10 cellular contexts compared by ENCODE assay signal in genomic region chr2:66443977-66444855, GRCh38. TPM values are rescaled to one million over a fixed set of nuclear protein-coding genes. Genes with fewer than 3 reads are reported as not detected.
DNase-seq lines count a peak whose midpoint lies in the region; FAIRE-seq and TF ChIP-seq lines count a peak whose summit lies in the region.
"Had no signal": no experiment of that assay in that cellular context is flagged by ENCODE, and none has a peak within 500 bp of the region (broad histone marks: within the 10 kb centered on the region; RNA-seq: fewer than 3 reads in every experiment).

No MANE protein-coding gene starts in this region.

- H3K4ac ChIP-seq in H1 (replicated peaks; ENCODE audit: insufficient read length, low read depth, low read length) = no peak overlapping the region

- H3K9me3 ChIP-seq in HUES6 (ENCODE audit: control insufficient read depth, insufficient read depth, low read depth, low read length) (no peaks in the 10 kb centered on the region), H1 (ENCODE audit: insufficient read depth in 2 of 2, low read depth in 1 of 2, low read length in 1 of 2) (no peaks in the 10 kb centered on the region), testis (no peaks in the 10 kb centered on the region)

- peaks cover 94% of the 10 kb centered on the region for H3K27me3 ChIP-seq in HUES6 (ENCODE audit: control insufficient read depth, insufficient read depth, low read length)
- peaks cover 55 to 87% (median 72%) of the 10 kb centered on the region in 4 experiments for H3K27me3 ChIP-seq in H1 (replicated peaks in 1 of 4; ENCODE audit: control insufficient read depth in 3 of 4, extremely low read depth in 1 of 4, insufficient read depth in 3 of 4, low read length in 3 of 4)
- no peaks in the 10 kb centered on the region for H3K27me3 ChIP-seq in testis

- no peaks in the 10 kb centered on the region for H3K36me3 ChIP-seq in HUES6 (ENCODE audit: control insufficient read depth, insufficient read depth, low read length)
- no peaks in the 10 kb centered on the region for H3K36me3 ChIP-seq in H1 (ENCODE audit: control insufficient read depth in 2 of 4, insufficient read depth in 4 of 4, low read length in 3 of 4)
- H3K36me3 ChIP-seq in testis (ENCODE audit: low read depth, missing control alignments) = no peaks in the 10 kb centered on the region

- H2BK5ac ChIP-seq in H1 (ENCODE audit: low read depth, low read length) = no peak overlapping the region

- no peak overlapping the region for H2BK15ac ChIP-seq in H1 (ENCODE audit: low read length)

- H2AFZ ChIP-seq in H1 (ENCODE audit: low read length) = no peak overlapping the region

- no peak for FAIRE-seq in H1 (lab: Jason Lieb, UNC)
- FAIRE-seq: keratinocyte had no signal

- DNase-seq in H1 (ENCODE audit: low read depth in 1 of 2, low spot score in 2 of 2) = peak in 1 of 2 experiments; percentile 50
- peak; percentile 46 for DNase-seq in medulla oblongata (ENCODE audit: extremely low spot score)
- peak; percentile 29 for DNase-seq in testis
- no peak for DNase-seq in NCI-H146 (lab: John Stamatoyannopoulos, UW)
- DNase-seq in GF-D8 (lab: John Stamatoyannopoulos, UW) = no peak
- DNase-seq in NCI-H1694 treated with DMSO at 0.1 percent for 48 hours (lab: John Stamatoyannopoulos, UW) = no peak
- no peak for DNase-seq in stimulated activated CD4-positive, alpha-beta T cell treated with anti-CD3 and anti-CD28 coated beads, Interleukin-12 subunit alpha, Interleukin-12 subunit beta, amount 100 ng/mL, for 4 hours
- DNase-seq: DMS79 treated with DMSO at 0.1 percent for 48 hours had no signal

- H4K5ac ChIP-seq in H1 (ENCODE audit: insufficient read length, low read depth, low read length) = no peak overlapping the region

- TF ChIP-seq RAD21 in H1 (IDR thresholded peaks at IDR 0.05 in 1 of 2, conservative IDR thresholded peaks at IDR 0.05 in 1 of 2; ENCODE audit: low read depth in 2 of 2, low read length in 2 of 2) = no peak

- no peak overlapping the region for H3K56ac ChIP-seq in H1 (replicated peaks; ENCODE audit: insufficient read length, low read depth, low read length)

- H3K9ac ChIP-seq in HUES6 (ENCODE audit: low read length) (no peak overlapping the region), H1 (replicated peaks in 1 of 4; ENCODE audit: extremely low read depth in 1 of 4, low read depth in 3 of 4, low read length in 3 of 4) (no peak overlapping the region)

- 4% methylated on average over 32 of the region's 32 CpGs; no CpG with 5 or more reads in 1 of the 2 experiments for WGBS in H1 (ENCODE audit: extremely low coverage in 1 of 2, insufficient coverage in 1 of 2, insufficient read length in 1 of 2, insufficient replicate concordance in 2 of 2, low coverage in 1 of 2, low lambda C conversion rate in 2 of 2, missing lambda C conversion rate in 1 of 2), 2 experiments
- WGBS in testis, 2 donors = 35 to 48% methylated on average over 30 to 32 of the region's 32 CpGs

- H2BK120ac ChIP-seq in H1 (replicated peaks; ENCODE audit: low read depth, low read length) = no peak overlapping the region

- intact Hi-C loops in testis (cut with DNase I; ENCODE audit: low total_unique reads) = no loop called here

- H3K14ac ChIP-seq in H1 (ENCODE audit: insufficient read length) = no peak overlapping the region

- H3K4me3 ChIP-seq in HUES6 (ENCODE audit: low read depth, low read length) (peak overlapping the region; percentile 19; the same call in 1 of the 2 replicates), H1 (ENCODE audit: extremely low read depth in 1 of 4, insufficient read depth in 2 of 4, low read depth in 3 of 4, low read length in 4 of 4) (peak overlapping the region in 2 of 4 experiments; percentile 3 to 63; a peak in 2 of 8 replicates), testis (peak overlapping the region in 1 of 2 donors; percentile 59)

- no peak for TF ChIP-seq CTCF in H1 (IDR thresholded peaks at IDR 0.05; ENCODE audit: control extremely low read depth in 1 of 3, insufficient read depth in 1 of 3, low read depth in 1 of 3, low read length in 3 of 3)
- no peak for TF ChIP-seq CTCF in testis (IDR thresholded peaks at IDR 0.05)

- 0 out of 2 replicates have a peak overlapping the region, but pooled peaks have one; percentile 38 for H2BK20ac ChIP-seq in H1 (ENCODE audit: low read length)

- H4K8ac ChIP-seq in H1 (ENCODE audit: extremely low read depth, insufficient read depth, low read length) = peak overlapping the region; percentile 86; the same call in 1 of the 2 replicates

- H3K27ac ChIP-seq in HUES6 (ENCODE audit: low read depth, low read length) (no peak overlapping the region), H1 (ENCODE audit: low read depth, low read length) (no peak overlapping the region), testis (peak overlapping the region; percentile 27 to 89)

- H2BK12ac ChIP-seq in H1 (ENCODE audit: low read depth, low read length) = no peak overlapping the region

- no peak for TF ChIP-seq EP300 in H1 (IDR thresholded peaks at IDR 0.05; ENCODE audit: borderline replicate concordance in 1 of 2, low read depth in 2 of 2, low read length in 2 of 2)

- no peaks in the 10 kb centered on the region for H3K79me1 ChIP-seq in H1 (ENCODE audit: low read depth, low read length)

- no peak overlapping the region for H4K91ac ChIP-seq in H1 (replicated peaks; ENCODE audit: insufficient read length, low read length)

- peaks cover 59% of the 10 kb centered on the region for H3K4me1 ChIP-seq in HUES6 (ENCODE audit: control insufficient read depth, insufficient read depth, low read length)
- H3K4me1 ChIP-seq in H1 (replicated peaks in 1 of 4; ENCODE audit: control insufficient read depth in 3 of 4, insufficient read depth in 4 of 4, low read length in 3 of 4) = peaks cover 16 to 46% (median 22%) of the 10 kb centered on the region in 4 experiments
- H3K4me1 ChIP-seq in testis = peaks cover 3% of the 10 kb centered on the region

- peak overlapping the region; percentile 36 to 89 for H3K4me2 ChIP-seq in H1 (ENCODE audit: insufficient read depth in 1 of 2, low read depth in 2 of 2, low read length in 2 of 2)

- H4K20me1 ChIP-seq in H1 (replicated peaks in 1 of 2; ENCODE audit: control insufficient read depth in 1 of 2, insufficient read depth in 2 of 2, low read length in 2 of 2) = peaks cover 8% of the 10 kb centered on the region in 2 experiments

- no peak overlapping the region for H3K18ac ChIP-seq in H1 (ENCODE audit: extremely low read depth, low read length)

- peaks cover 11% of the 10 kb centered on the region; the same call in 1 of the 2 replicates for H3K23me2 ChIP-seq in H1 (ENCODE audit: low read depth, low read length)

- POLR2A ChIA-PET in H1 (lab: Charles Lee; ENCODE audit: partially characterized antibody) = interaction anchor here (1.3 to 1.8 kb wide), 4 partner anchors 10 to 132 kb away, joined by 5 to 9 read pairs (median 6); partner anchors contain the start of gene MEIS1

- H2AK5ac ChIP-seq in H1 (ENCODE audit: low read depth, low read length) = no peak overlapping the region

- H3K23ac ChIP-seq in H1 (ENCODE audit: insufficient read length) = no peak overlapping the region

- H3K79me2 ChIP-seq in H1 (ENCODE audit: control insufficient read depth in 1 of 2, insufficient read depth in 2 of 2, low read length in 2 of 2) = no peaks in the 10 kb centered on the region

- TF ChIP-seq POLR2A in H1 (IDR thresholded peaks at IDR 0.05; ENCODE audit: control extremely low read depth in 1 of 2, low read depth in 2 of 2, low read length in 2 of 2) (no peak), testis (IDR thresholded peaks at IDR 0.05) (no peak)

- CTCF ChIA-PET in H1 (lab: Charles Lee; ENCODE audit: partially characterized antibody) = interaction anchor here (0.6 to 5.5 kb wide), 18 partner anchors 8 to 793 kb away, joined by 3 to 48 read pairs (median 5); partner anchors contain the start of gene MEIS1

TF ChIP-seq in H1, 55 proteins besides CTCF, POLR2A, EP300 and RAD21:
- no peak for TF ChIP-seq TAF1 (IDR thresholded peaks at IDR 0.05; ENCODE audit: low read depth, low read length)
- no peak for TF ChIP-seq CTBP2 (IDR thresholded peaks at IDR 0.05; ENCODE audit: borderline replicate concordance, insufficient read depth, insufficient read length, low read length)
- peak; percentile 98 for TF ChIP-seq EZH2 (IDR thresholded peaks at IDR 0.05; ENCODE audit: low read depth, low read length, severe bottlenecking)
- peak; percentile 76 for TF ChIP-seq RNF2 (IDR thresholded peaks at IDR 0.05; ENCODE audit: borderline replicate concordance, low read depth, low read length, missing control alignments, poor library complexity, severe bottlenecking)
- 0 out of 2 replicates have a peak, but pooled peaks have one; percentile 9 for TF ChIP-seq E2F6 (IDR thresholded peaks at IDR 0.05)
- TF ChIP-seq GTF2F1 (IDR thresholded peaks at IDR 0.05; ENCODE audit: borderline replicate concordance, low read depth, low read length) = no peak
- peak; percentile 78; the same call in 1 of the 2 replicates for TF ChIP-seq CBX8 (IDR thresholded peaks at IDR 0.05; ENCODE audit: borderline replicate concordance, low read depth, low read length)
- peak; percentile 96 for TF ChIP-seq SUZ12 (IDR thresholded peaks at IDR 0.05; ENCODE audit: low read length)
- TF ChIP-seq NRF1 (IDR thresholded peaks at IDR 0.05; ENCODE audit: low read depth, low read length) = no peak

RNA-seq across cellular contexts. Expression of gene MEIS1, which starts 9.3 kb away (rescaled TPM):
- 0.63 and 1.2 TPM in 2 replicates for total RNA-seq in H1 (2021; fragmentation: NEBNext Ultra II Directional; extraction: Animal tissue kit (Norgen Biotek cat#: 25700))
- polyA plus RNA-seq in H1 (2011; rRNA removed) (0.17 and 0.30 TPM in 2 replicates), testis (ENCODE audit: insufficient read depth, low read depth, low replicate concordance) (13.5 TPM)
- polyA plus RNA-seq in H1 (2011; cell fraction: cytosol; rRNA removed) = 0.14 TPM
- 0.54 TPM for polyA plus RNA-seq in H1 (2011; cell fraction: nucleus; rRNA removed)
- 0.17 to 0.47 TPM (median 0.33 TPM) in 4 replicates for polyA plus RNA-seq in H1 (2012, experiment 1 of 2)
- not detected for polyA plus RNA-seq in H1 (2012, experiment 2 of 2)
- 0.16 TPM for polyA plus RNA-seq in H1 (2013, experiment 1 of 2)
- polyA plus RNA-seq in H1 (2013, experiment 2 of 2) = 0.09 TPM
- 0.24 and 1.2 TPM in 2 replicates for polyA minus RNA-seq in H1 (2011; rRNA and poly(A)+ RNA removed)
- polyA minus RNA-seq in H1 (2011; cell fraction: cytosol; rRNA and poly(A)+ RNA removed) = not detected
- 1.5 TPM for polyA minus RNA-seq in H1 (2011; cell fraction: nucleus; rRNA and poly(A)+ RNA removed)
- 10 to 100 TPM; 10.8 to 13.8 TPM for total RNA-seq in testis

Comparison
In these comparisons a context has a peak if more than half of its experiments do, and no peak if none do; other contexts are left out.
1. H3K27ac ChIP-seq: peak in testis (2 of 2); none in HUES6 (single experiment) and H1 (single experiment).
2. DNase-seq: peak in medulla oblongata (single experiment) and testis (single experiment); none in NCI-H146 (single experiment), GF-D8 (single experiment), NCI-H1694 treated with DMSO at 0.1 percent for 48 hours (single experiment) and stimulated activated CD4-positive, alpha-beta T cell treated with anti-CD3 and anti-CD28 coated beads, Interleukin-12 subunit alpha, Interleukin-12 subunit beta, amount 100 ng/mL, for 4 hours (single experiment).